In genomic region chr14:75401356-75401755, GRCh38 we compare ENCODE assay signal across 9 cellular contexts. TPM values are rescaled to one million over a fixed set of nuclear protein-coding genes. Genes with fewer than 3 reads are reported as not detected.
DNase-seq lines count a peak whose midpoint lies in the region; ATAC-seq and TF ChIP-seq lines count a peak whose summit lies in the region.
"Had no signal": no experiment of that assay in that cellular context is flagged by ENCODE, and none has a peak within 500 bp of the region (broad histone marks: within the 10 kb centered on the region; RNA-seq: fewer than 3 reads in every experiment).

No MANE protein-coding gene starts in this region.

- no peak overlapping the region for H3K4me3 ChIP-seq in NT2/D1 (ENCODE audit: insufficient read length, low read depth)
- H3K4me3 ChIP-seq in esophagus (ENCODE audit: low read depth in 1 of 2, low read length in 2 of 2), result no peak overlapping the region
- no peak overlapping the region for H3K4me3 ChIP-seq in mucosa of descending colon
- H3K4me3 ChIP-seq in tibial nerve, result peak overlapping the region in 1 of 4 donors; percentile 5

- H3K36me3 ChIP-seq in NT2/D1 (ENCODE audit: insufficient read depth, insufficient read length, low read length) (no peaks in the 10 kb centered on the region), esophagus (ENCODE audit: control insufficient read depth in 2 of 2, insufficient read depth in 2 of 2, low read length in 1 of 2) (no peaks in the 10 kb centered on the region), mucosa of descending colon (ENCODE audit: low read depth) (no peaks in the 10 kb centered on the region), tibial nerve (no peaks in the 10 kb centered on the region)

- peaks cover 3% of the 10 kb centered on the region for H3K4me1 ChIP-seq in NT2/D1 (ENCODE audit: insufficient read depth, insufficient read length)
- peaks cover 0 to 12% of the 10 kb centered on the region in 2 donors for H3K4me1 ChIP-seq in esophagus (ENCODE audit: control insufficient read depth in 2 of 2, insufficient read depth in 2 of 2, low read length in 1 of 2)
- H3K4me1 ChIP-seq in mucosa of descending colon (ENCODE audit: low read depth), result peaks cover 23% of the 10 kb centered on the region
- peaks cover 0 to 26% (median 16%) of the 10 kb centered on the region in 4 donors for H3K4me1 ChIP-seq in tibial nerve

- TF ChIP-seq POLR2A in tibial nerve (IDR thresholded peaks at IDR 0.05), result no peak

- no peak overlapping the region for H3K9ac ChIP-seq in NT2/D1 (ENCODE audit: insufficient read length, low read depth)

- peaks cover 9% of the 10 kb centered on the region; the same call in 1 of the 2 replicates for H3K9me3 ChIP-seq in NT2/D1 (ENCODE audit: insufficient read depth, low read length)
- H3K9me3 ChIP-seq in esophagus (ENCODE audit: control insufficient read depth in 2 of 2, insufficient read depth in 1 of 2, low read depth in 1 of 2, low read length in 1 of 2), result no peaks in the 10 kb centered on the region
- H3K9me3 ChIP-seq in mucosa of descending colon, result no peaks in the 10 kb centered on the region
- peaks cover 0 to 8% (median 0%) of the 10 kb centered on the region in 4 donors for H3K9me3 ChIP-seq in tibial nerve

- DNase-seq in NT2/D1 (ENCODE audit: low read depth, low spot score) (peak; percentile 57), mucosa of descending colon (peak in 2 of 3 donors; percentile 41 to 65), tibial nerve (ENCODE audit: low spot score in 2 of 2) (peak; percentile 18 to 64), GOT3 (lab: John Stamatoyannopoulos, UW) (no peak)
- DNase-seq: HFFc6 had no signal

- peak in 1 of 2 donors; percentile 21 for TF ChIP-seq EP300 in tibial nerve (IDR thresholded peaks at IDR 0.05)

- intact Hi-C loops in mucosa of descending colon (cut with DNase I, micrococcal nuclease), result no loop called here

- ATAC-seq in mucosa of descending colon (peak; percentile 57), GM19328 (IDR thresholded peaks at IDR 0.05; ENCODE audit: unreplicated experiment) (no peak), HG02763 (IDR thresholded peaks at IDR 0.05; ENCODE audit: unreplicated experiment) (no peak)
- ATAC-seq: activated T-helper 17 cell treated with anti-CD3 and anti-CD28 coated beads, Interleukin-2, amount 50 U/mL, for 72 hours had no signal

- H3K27ac ChIP-seq in esophagus (ENCODE audit: low read depth in 2 of 2, low read length in 1 of 2) (peak overlapping the region; percentile 77 to 86), tibial nerve (peak overlapping the region in 3 of 4 donors; percentile 44 to 76 (median 48))

- H3K27me3 ChIP-seq in NT2/D1 (ENCODE audit: insufficient read depth, insufficient read length) (no peaks in the 10 kb centered on the region), esophagus (ENCODE audit: control insufficient read depth in 1 of 2, insufficient read depth in 2 of 2, low read length in 2 of 2) (no peaks in the 10 kb centered on the region), tibial nerve (no peaks in the 10 kb centered on the region)

- TF ChIP-seq CTCF in mucosa of descending colon (IDR thresholded peaks at IDR 0.05) (no peak), tibial nerve (IDR thresholded peaks at IDR 0.05) (no peak)

- 21 to 41% methylated on average over 10 of the region's 10 CpGs for WGBS in esophagus, 2 donors
- WGBS in tibial nerve, 2 donors, result 40 to 43% methylated on average over 10 of the region's 10 CpGs

RNA-seq across cellular contexts. Expression of gene JDP2, which starts 26.5 kb away (rescaled TPM):
- polyA plus RNA-seq in esophagus, result 10 to 100 TPM; 13.4 to 18.4 TPM
- total RNA-seq in mucosa of descending colon, result 10 to 100 TPM; 17.7 to 48.0 (median 29.0) TPM
- 100 to 1,000 TPM in 2 of 4 donors, 10 to 100 TPM in 2; 82.3 to 147 (median 106) TPM for total RNA-seq in tibial nerve
